1 cellular context compared by ENCODE assay signal in genomic region chr9:16870606-16871357, GRCh38.
TF ChIP-seq lines count a peak whose summit lies in the region.

A gene with protein sequence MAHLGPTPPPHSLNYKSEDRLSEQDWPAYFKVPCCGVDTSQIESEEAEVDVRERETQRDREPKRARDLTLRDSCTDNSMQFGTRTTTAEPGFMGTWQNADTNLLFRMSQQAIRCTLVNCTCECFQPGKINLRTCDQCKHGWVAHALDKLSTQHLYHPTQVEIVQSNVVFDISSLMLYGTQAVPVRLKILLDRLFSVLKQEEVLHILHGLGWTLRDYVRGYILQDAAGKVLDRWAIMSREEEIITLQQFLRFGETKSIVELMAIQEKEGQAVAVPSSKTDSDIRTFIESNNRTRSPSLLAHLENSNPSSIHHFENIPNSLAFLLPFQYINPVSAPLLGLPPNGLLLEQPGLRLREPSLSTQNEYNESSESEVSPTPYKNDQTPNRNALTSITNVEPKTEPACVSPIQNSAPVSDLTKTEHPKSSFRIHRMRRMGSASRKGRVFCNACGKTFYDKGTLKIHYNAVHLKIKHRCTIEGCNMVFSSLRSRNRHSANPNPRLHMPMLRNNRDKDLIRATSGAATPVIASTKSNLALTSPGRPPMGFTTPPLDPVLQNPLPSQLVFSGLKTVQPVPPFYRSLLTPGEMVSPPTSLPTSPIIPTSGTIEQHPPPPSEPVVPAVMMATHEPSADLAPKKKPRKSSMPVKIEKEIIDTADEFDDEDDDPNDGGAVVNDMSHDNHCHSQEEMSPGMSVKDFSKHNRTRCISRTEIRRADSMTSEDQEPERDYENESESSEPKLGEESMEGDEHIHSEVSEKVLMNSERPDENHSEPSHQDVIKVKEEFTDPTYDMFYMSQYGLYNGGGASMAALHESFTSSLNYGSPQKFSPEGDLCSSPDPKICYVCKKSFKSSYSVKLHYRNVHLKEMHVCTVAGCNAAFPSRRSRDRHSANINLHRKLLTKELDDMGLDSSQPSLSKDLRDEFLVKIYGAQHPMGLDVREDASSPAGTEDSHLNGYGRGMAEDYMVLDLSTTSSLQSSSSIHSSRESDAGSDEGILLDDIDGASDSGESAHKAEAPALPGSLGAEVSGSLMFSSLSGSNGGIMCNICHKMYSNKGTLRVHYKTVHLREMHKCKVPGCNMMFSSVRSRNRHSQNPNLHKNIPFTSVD (minus strand): TSS chr9:16870670. CDS start chr9:16870648, 22 bp downstream.

TF ChIP-seq in HEK293, 187 proteins besides CTCF, POLR2A, EP300 and RAD21 (continued from another document):
- TF ChIP-seq PATZ1 (tag by site-specific recombination; IDR thresholded peaks at IDR 0.05), result no peak; the same call in 1 of the 2 replicates
